In genomic region chr11:92332986-92333385, GRCh38 we compare ENCODE assay signal across 24 cellular contexts.
A peak's percentile ranks its signal among the peaks of the same experiment; 100 is the strongest.
DNase-seq lines count a peak whose midpoint lies in the region; ATAC-seq and TF ChIP-seq lines count a peak whose summit lies in the region.
"Had no signal": no experiment of that assay in that cellular context is flagged by ENCODE, and none has a peak within 500 bp of the region (broad histone marks: within the 10 kb centered on the region; RNA-seq: fewer than 3 reads in every experiment).

No MANE protein-coding gene starts in this region.

- no peak overlapping the region for H3K4me2 ChIP-seq in mesenchymal stem cell (ENCODE audit: low read length, poor library complexity, severe bottlenecking)
- H3K4me2 ChIP-seq: KMS-11 had no signal

- TF ChIP-seq CTCF in AG04450 (IDR thresholded peaks at IDR 0.05; ENCODE audit: low read depth, low read length) (no peak), spleen (IDR thresholded peaks at IDR 0.05 in 8 of 11, conservative IDR thresholded peaks at IDR 0.05 in 3 of 11) (no peak)

- H3K27me3 Mint-ChIP-seq in activated T-cell treated with anti-CD3 and anti-CD28 coated beads, Interleukin-2, amount 50 U/mL, for 72 hours (ENCODE audit: low read depth): no peaks in the 10 kb centered on the region
- H3K27me3 Mint-ChIP-seq: activated CD8-positive, alpha-beta memory T cell treated with anti-CD3 and anti-CD28 coated beads, Interleukin-2, amount 10 ng/mL, durations not matched to agents 7 days and 5 days; activated naive CD8-positive, alpha-beta T cell treated with anti-CD3 and anti-CD28 coated beads for 36 hours; activated T-helper 17 cell treated with anti-CD3 and anti-CD28 coated beads, Interleukin-2, amount 50 U/mL, for 72 hours; dendritic cell treated with granulocyte-macrophage colony-stimulating factor and Interleukin-4, amounts not matched to agents 40 ng/mL and 50 ng/mL, for 4 days had no signal

- H3K4me3 Mint-ChIP-seq in activated T-cell treated with anti-CD3 and anti-CD28 coated beads, Interleukin-2, amount 50 U/mL, for 72 hours: no peak overlapping the region
- H3K4me3 Mint-ChIP-seq: activated CD8-positive, alpha-beta memory T cell treated with anti-CD3 and anti-CD28 coated beads, Interleukin-2, amount 10 ng/mL, durations not matched to agents 7 days and 5 days; activated naive CD8-positive, alpha-beta T cell treated with anti-CD3 and anti-CD28 coated beads for 36 hours; activated T-helper 17 cell treated with anti-CD3 and anti-CD28 coated beads, Interleukin-2, amount 50 U/mL, for 72 hours; CD14-positive monocyte; dendritic cell treated with granulocyte-macrophage colony-stimulating factor and Interleukin-4, amounts not matched to agents 40 ng/mL and 50 ng/mL, for 4 days; neural crest cell; T-helper 1 cell treated with Interleukin-12 subunit alpha and Interleukin-12 subunit beta and Interleukin-4 antibody, amounts not matched to agents 30 μg/mL and 1 μg/mL, for 36 hours had no signal

- no peak overlapping the region for H3K9ac ChIP-seq in mesenchymal stem cell (ENCODE audit: low read length)
- H3K9ac ChIP-seq: KMS-11 had no signal

- CTCF ChIA-PET in AG04450 (lab: Charles Lee): no interaction called here

- no peak overlapping the region for H3K4me3 ChIP-seq in AG04450 (ENCODE audit: low read depth, low read length)
- no peak overlapping the region for H3K4me3 ChIP-seq in mesenchymal stem cell (ENCODE audit: insufficient read depth in 1 of 2, low read depth in 1 of 2, low read length in 2 of 2)
- H3K4me3 ChIP-seq in spleen: no peak overlapping the region
- H3K4me3 ChIP-seq: body of pancreas, gastrocnemius medialis, SJSA1 had no signal

- no peak overlapping the region for H3K18ac ChIP-seq in mesenchymal stem cell (ENCODE audit: low read depth in 1 of 2, low read length in 2 of 2)

- H3K9me3 ChIP-seq in AG04450 (ENCODE audit: control insufficient read depth, insufficient read depth, low read length) (no peaks in the 10 kb centered on the region), mesenchymal stem cell (ENCODE audit: control insufficient read depth, low read length) (no peaks in the 10 kb centered on the region), spleen (peaks cover 0 to 2% (median 0%) of the 10 kb centered on the region in 8 donors)
- H3K9me3 ChIP-seq: body of pancreas, gastrocnemius medialis, SJSA1 had no signal

- no peak overlapping the region for H3K27ac Mint-ChIP-seq in activated T-cell treated with anti-CD3 and anti-CD28 coated beads, Interleukin-2, amount 50 U/mL, for 72 hours
- H3K27ac Mint-ChIP-seq: activated CD8-positive, alpha-beta memory T cell treated with anti-CD3 and anti-CD28 coated beads, Interleukin-2, amount 10 ng/mL, durations not matched to agents 7 days and 5 days; activated naive CD8-positive, alpha-beta T cell treated with anti-CD3 and anti-CD28 coated beads for 36 hours; activated T-helper 17 cell treated with anti-CD3 and anti-CD28 coated beads, Interleukin-2, amount 50 U/mL, for 72 hours; CD14-positive monocyte; dendritic cell treated with granulocyte-macrophage colony-stimulating factor and Interleukin-4, amounts not matched to agents 40 ng/mL and 50 ng/mL, for 4 days; T-helper 1 cell treated with Interleukin-12 subunit alpha and Interleukin-12 subunit beta and Interleukin-4 antibody, amounts not matched to agents 30 μg/mL and 1 μg/mL, for 36 hours had no signal

- no peak overlapping the region for H3K4ac ChIP-seq in mesenchymal stem cell (ENCODE audit: low read depth in 1 of 2, low read length in 2 of 2)

- H3K36me3 ChIP-seq in mesenchymal stem cell (ENCODE audit: control insufficient read depth in 1 of 2, insufficient read depth in 2 of 2, low read depth in 1 of 2, low read length in 2 of 2) (no peaks in the 10 kb centered on the region), spleen (no peaks in the 10 kb centered on the region)
- H3K36me3 ChIP-seq: gastrocnemius medialis, SJSA1 had no signal

- no peak for ATAC-seq in activated T-cell treated with anti-CD3 and anti-CD28 coated beads, Interleukin-2, amount 50 U/mL, for 72 hours (replicated peaks in 1 of 2)
- ATAC-seq: activated CD8-positive, alpha-beta memory T cell treated with anti-CD3 and anti-CD28 coated beads, Interleukin-2, amount 10 ng/mL, durations not matched to agents 7 days and 5 days; activated T-helper 17 cell treated with anti-CD3 and anti-CD28 coated beads, Interleukin-2, amount 50 U/mL, for 72 hours; body of pancreas; gastrocnemius medialis; PC-3 had no signal

- H3K27me3 ChIP-seq in AG04450 (ENCODE audit: control insufficient read depth, insufficient read depth, low read length): no peaks in the 10 kb centered on the region
- no peaks in the 10 kb centered on the region for H3K27me3 ChIP-seq in mesenchymal stem cell (ENCODE audit: control insufficient read depth in 1 of 2, insufficient read depth in 1 of 2, low read length in 2 of 2)
- H3K27me3 ChIP-seq in spleen (replicated peaks in 1 of 7): no peaks in the 10 kb centered on the region
- H3K27me3 ChIP-seq: body of pancreas, gastrocnemius medialis, SJSA1 had no signal

- no peak overlapping the region for H2BK15ac ChIP-seq in mesenchymal stem cell (ENCODE audit: low read depth, poor library complexity, severe bottlenecking)

- H4K91ac ChIP-seq in mesenchymal stem cell (ENCODE audit: low read length): no peak overlapping the region

- no peaks in the 10 kb centered on the region for H3K4me1 Mint-ChIP-seq in activated T-cell treated with anti-CD3 and anti-CD28 coated beads, Interleukin-2, amount 50 U/mL, for 72 hours (ENCODE audit: low read depth)
- H3K4me1 Mint-ChIP-seq: activated CD8-positive, alpha-beta memory T cell treated with anti-CD3 and anti-CD28 coated beads, Interleukin-2, amount 10 ng/mL, durations not matched to agents 7 days and 5 days; activated naive CD8-positive, alpha-beta T cell treated with anti-CD3 and anti-CD28 coated beads for 36 hours; activated T-helper 17 cell treated with anti-CD3 and anti-CD28 coated beads, Interleukin-2, amount 50 U/mL, for 72 hours; CD14-positive monocyte had no signal

- no peak overlapping the region for H4K8ac ChIP-seq in mesenchymal stem cell (ENCODE audit: low read length)

- H2BK12ac ChIP-seq in mesenchymal stem cell (ENCODE audit: low read length in 2 of 2): no peak overlapping the region

- no peak overlapping the region for H2BK120ac ChIP-seq in mesenchymal stem cell (ENCODE audit: low read depth, low read length)

- no peak overlapping the region for H3K14ac ChIP-seq in mesenchymal stem cell (ENCODE audit: low read length in 2 of 2)

- no peak for TF ChIP-seq POLR2A in spleen (IDR thresholded peaks at IDR 0.05)

- no peak overlapping the region for H2BK5ac ChIP-seq in mesenchymal stem cell (ENCODE audit: low read depth, low read length, poor library complexity, severe bottlenecking)

- intact Hi-C loops in spleen (cut with DNase I; ENCODE audit: low total_unique reads): no loop called here

- H3K27ac ChIP-seq in AG04450 (ENCODE audit: low read depth, low read length) (no peak overlapping the region), mesenchymal stem cell (ENCODE audit: low read length, poor library complexity, severe bottlenecking) (peak overlapping the region; percentile 77), spleen (no peak overlapping the region)
- H3K27ac ChIP-seq: body of pancreas, gastrocnemius medialis, KMS-11, SJSA1 had no signal

- H2AK5ac ChIP-seq in mesenchymal stem cell (ENCODE audit: low read length, severe bottlenecking): no peak overlapping the region

- no peak overlapping the region for H3K23ac ChIP-seq in mesenchymal stem cell (ENCODE audit: low read length in 2 of 2)

- H3K36me3 Mint-ChIP-seq in activated T-cell treated with anti-CD3 and anti-CD28 coated beads, Interleukin-2, amount 50 U/mL, for 72 hours (ENCODE audit: insufficient read depth in 2 of 2): no peaks in the 10 kb centered on the region
- H3K36me3 Mint-ChIP-seq: activated CD8-positive, alpha-beta memory T cell treated with anti-CD3 and anti-CD28 coated beads, Interleukin-2, amount 10 ng/mL, durations not matched to agents 7 days and 5 days; activated naive CD8-positive, alpha-beta T cell treated with anti-CD3 and anti-CD28 coated beads for 36 hours; CD14-positive monocyte had no signal

- DNase-seq in AG04450 (ENCODE audit: low read depth, low spot score) (peak; percentile 42), HS-27A (ENCODE audit: low read depth) (peak; percentile 88), epidermal melanocyte (ENCODE audit: insufficient read length, low spot score) (peak; percentile 36), mesenchymal stem cell (peak; percentile 30), spleen (no peak), KG1 (lab: John Stamatoyannopoulos, UW) (no peak)
- DNase-seq in NK-92 treated with Interleukin-12 subunit alpha and Interleukin-12 subunit beta, amount 100 ng/mL, for 24 hours (lab: John Stamatoyannopoulos, UW): no peak
- no peak for DNase-seq in activated T-cell treated with anti-CD3 and anti-CD28 coated beads, Interleukin-2, amount 50 U/mL, for 72 hours
- DNase-seq: activated CD4-positive, alpha-beta T cell treated with anti-CD3 and anti-CD28 coated beads for 48 hours; activated CD8-positive, alpha-beta memory T cell treated with anti-CD3 and anti-CD28 coated beads, Interleukin-2, amount 10 ng/mL, durations not matched to agents 7 days and 5 days; activated naive CD8-positive, alpha-beta T cell treated with anti-CD3 and anti-CD28 coated beads for 36 hours; body of pancreas; gastrocnemius medialis; GDM1; NCI-H187; NCI-H226; PC-3 had no signal

- H2AFZ ChIP-seq in mesenchymal stem cell (ENCODE audit: low read depth, low read length): no peak overlapping the region

- POLR2A ChIA-PET in AG04450 (lab: Yijun Ruan, JAX): no interaction called here

- H3K4me1 ChIP-seq in mesenchymal stem cell (ENCODE audit: control insufficient read depth, insufficient read depth, low read depth, low read length) (peaks cover 2% of the 10 kb centered on the region), spleen (no peaks in the 10 kb centered on the region)
- H3K4me1 ChIP-seq: body of pancreas, gastrocnemius medialis, SJSA1 had no signal

- peaks cover 0 to 2% of the 10 kb centered on the region in 2 donors for H3K9me3 Mint-ChIP-seq in activated T-cell treated with anti-CD3 and anti-CD28 coated beads, Interleukin-2, amount 50 U/mL, for 72 hours
- H3K9me3 Mint-ChIP-seq: activated naive CD8-positive, alpha-beta T cell treated with anti-CD3 and anti-CD28 coated beads for 36 hours; dendritic cell treated with granulocyte-macrophage colony-stimulating factor and Interleukin-4, amounts not matched to agents 40 ng/mL and 50 ng/mL, for 4 days; T-helper 1 cell treated with Interleukin-12 subunit alpha and Interleukin-12 subunit beta and Interleukin-4 antibody, amounts not matched to agents 30 μg/mL and 1 μg/mL, for 36 hours had no signal

- no CpG with 5 or more reads among the region's 1 CpG for WGBS in mesenchymal stem cell
- 54 to 70% (median 66%) methylated on average over 1 of the region's 1 CpG for WGBS in spleen, 5 donors

- H3K79me1 ChIP-seq in mesenchymal stem cell (replicated peaks; ENCODE audit: low read length, poor library complexity, severe bottlenecking): no peaks in the 10 kb centered on the region

Comparison
In these comparisons a context has a peak if more than half of its experiments do, and no peak if none do; other contexts are left out.
1. DNase-seq: peak in AG04450 (single experiment), HS-27A (single experiment), epidermal melanocyte (single experiment) and mesenchymal stem cell (single experiment); none in NK-92 treated with Interleukin-12 subunit alpha and Interleukin-12 subunit beta, amount 100 ng/mL, for 24 hours (single experiment), spleen (single experiment), KG1 (single experiment) and activated T-cell treated with anti-CD3 and anti-CD28 coated beads, Interleukin-2, amount 50 U/mL, for 72 hours (0 of 2).